ENCODE assay signal across 19 cellular contexts in the genomic region with DNA sequence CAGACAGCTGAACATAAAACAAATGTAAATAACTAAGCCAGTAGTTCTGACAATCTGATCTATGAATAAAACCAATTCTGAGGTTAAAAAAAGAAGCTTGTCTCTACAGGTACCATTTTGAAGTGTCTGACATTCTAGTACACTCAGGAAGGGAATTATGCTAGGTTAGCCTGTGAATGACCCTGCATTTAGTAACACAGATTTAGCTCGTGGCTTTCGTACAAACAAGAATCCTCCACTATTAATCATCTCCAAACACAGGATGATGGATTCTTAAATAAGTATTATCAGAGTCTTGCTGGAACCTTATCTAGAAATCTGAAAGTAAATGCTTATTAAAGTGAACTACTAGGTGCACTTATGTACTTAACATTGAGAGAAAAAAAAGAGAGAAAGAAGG.
A peak's percentile ranks its signal among the peaks of the same experiment; 100 is the strongest.
DNase-seq lines count a peak whose midpoint lies in the region; ATAC-seq and TF ChIP-seq lines count a peak whose summit lies in the region.
"Had no signal": no experiment of that assay in that cellular context is flagged by ENCODE, and none has a peak within 500 bp of the region (broad histone marks: within the 10 kb centered on the region; RNA-seq: fewer than 3 reads in every experiment).

No MANE protein-coding gene starts in this region.

- dilution Hi-C loops in mammary epithelial cell (cut with HindIII; ENCODE audit: low sequenced_read_pairs): no loop called here

- no peaks in the 10 kb centered on the region for H4K20me1 ChIP-seq in mammary epithelial cell (ENCODE audit: insufficient read depth, low read length)
- H4K20me1 ChIP-seq: BLaER1 had no signal

- H3K27ac Mint-ChIP-seq in MCF 10A (ENCODE audit: low read depth, unreplicated experiment) (no peak overlapping the region), type B pancreatic cell (peak overlapping the region; percentile 15)
- no peak overlapping the region for H3K27ac Mint-ChIP-seq in activated T-helper 1 cell treated with anti-CD3 and anti-CD28 coated beads, Interleukin-12 subunit alpha, Interleukin-12 subunit beta, Interleukin-2, Interleukin-4 antibody, amounts not matched to agents 30 ng/mL and 10 ng/mL and 1 ng/mL, durations not matched to agents 14 hours and 24 hours and 36 hours
- H3K27ac Mint-ChIP-seq: T-helper 1 cell treated with Interleukin-12 subunit alpha and Interleukin-12 subunit beta and Interleukin-4 antibody, amounts not matched to agents 30 μg/mL and 1 μg/mL, for 36 hours had no signal

- H3K27me3 ChIP-seq in mammary epithelial cell (ENCODE audit: insufficient read depth, low read length): no peaks in the 10 kb centered on the region
- H3K27me3 ChIP-seq: BLaER1, uterus had no signal

- H3K79me2 ChIP-seq in mammary epithelial cell (ENCODE audit: insufficient read depth, low read length): no peaks in the 10 kb centered on the region

- POLR2A ChIA-PET in MCF 10A (lab: Yijun Ruan, JAX): no interaction called here

- no peak overlapping the region for H3K9ac ChIP-seq in mammary epithelial cell (ENCODE audit: insufficient read depth, low read length)
- H3K9ac ChIP-seq: BLaER1 had no signal

- H3K9me3 Mint-ChIP-seq in MCF 10A (ENCODE audit: unreplicated experiment) (no peaks in the 10 kb centered on the region), type B pancreatic cell (no peaks in the 10 kb centered on the region)
- H3K9me3 Mint-ChIP-seq in activated T-helper 1 cell treated with anti-CD3 and anti-CD28 coated beads, Interleukin-12 subunit alpha, Interleukin-12 subunit beta, Interleukin-2, Interleukin-4 antibody, amounts not matched to agents 30 ng/mL and 10 ng/mL and 1 ng/mL, durations not matched to agents 14 hours and 24 hours and 36 hours: no peaks in the 10 kb centered on the region
- H3K9me3 Mint-ChIP-seq: T-helper 1 cell treated with Interleukin-12 subunit alpha and Interleukin-12 subunit beta and Interleukin-4 antibody, amounts not matched to agents 30 μg/mL and 1 μg/mL, for 36 hours had no signal

- H3K4me3 Mint-ChIP-seq in MCF 10A (ENCODE audit: unreplicated experiment) (no peak overlapping the region), type B pancreatic cell (peak overlapping the region; percentile 11)
- H3K4me3 Mint-ChIP-seq in activated T-helper 1 cell treated with anti-CD3 and anti-CD28 coated beads, Interleukin-12 subunit alpha, Interleukin-12 subunit beta, Interleukin-2, Interleukin-4 antibody, amounts not matched to agents 30 ng/mL and 10 ng/mL and 1 ng/mL, durations not matched to agents 14 hours and 24 hours and 36 hours: no peak overlapping the region
- H3K4me3 Mint-ChIP-seq: T-helper 1 cell treated with Interleukin-12 subunit alpha and Interleukin-12 subunit beta and Interleukin-4 antibody, amounts not matched to agents 30 μg/mL and 1 μg/mL, for 36 hours had no signal

- DNase-seq in mammary epithelial cell (peak; percentile 52), MCF 10A (ENCODE audit: unreplicated experiment) (no peak), astrocyte of the hippocampus (ENCODE audit: low read depth, low spot score) (peak; percentile 30), fibroblast of villous mesenchyme (ENCODE audit: low read depth) (peak; percentile 44), type B pancreatic cell (ENCODE audit: extremely low spot score, unreplicated experiment) (no peak)
- DNase-seq in activated T-helper 1 cell treated with anti-CD3 and anti-CD28 coated beads, Interleukin-12 subunit alpha, Interleukin-12 subunit beta, Interleukin-2, Interleukin-4 antibody, amounts not matched to agents 30 ng/mL and 10 ng/mL and 1 ng/mL, durations not matched to agents 14 hours and 24 hours and 36 hours (ENCODE audit: low spot score): no peak
- DNase-seq: activated CD4-positive, alpha-beta T cell treated with anti-CD3 and anti-CD28 coated beads, Interleukin-2, amount 50 U/mL, for 4 hours; activated naive CD4-positive, alpha-beta T cell treated with Interleukin-2 at 50 U/mL for 16 hours; anterior cingulate cortex; NCI-H1694; NCI-H524; retina; uterus had no signal

- no peaks in the 10 kb centered on the region for H3K36me3 ChIP-seq in mammary epithelial cell (ENCODE audit: insufficient read depth, low read length)
- H3K36me3 ChIP-seq: uterus had no signal

- no peak overlapping the region for H3K27ac ChIP-seq in mammary epithelial cell (ENCODE audit: insufficient read depth, low read depth, low read length)
- H3K27ac ChIP-seq: BLaER1, uterus had no signal

- ATAC-seq in GM19395 (IDR thresholded peaks at IDR 0.05; ENCODE audit: unreplicated experiment) (no peak), GM21423 (IDR thresholded peaks at IDR 0.05; ENCODE audit: unreplicated experiment) (no peak)
- ATAC-seq: left lobe of liver, Right ventricle myocardium inferior had no signal

- H3K9me3 ChIP-seq in mammary epithelial cell (replicated peaks; ENCODE audit: insufficient read depth, low read length): no peaks in the 10 kb centered on the region
- H3K9me3 ChIP-seq: BLaER1, uterus had no signal

- WGBS in mammary epithelial cell (ENCODE audit: low coverage, missing lambda C conversion rate): 6% methylated on average over 2 of the region's 2 CpGs

- CTCF ChIA-PET in mammary epithelial cell (lab: Charles Lee; ENCODE audit: low non-redundant PET) (interaction anchor here (0.6 kb wide), 1 partner anchor 165 kb away, joined by 5 read pairs; no protein-coding TSS in a partner anchor), MCF 10A (lab: Yijun Ruan, JAX) (interaction anchor here (0.6 to 1.8 kb wide), 6 partner anchors 9 to 1609 kb away, joined by 3 to 6 read pairs (median 4); no protein-coding TSS in a partner anchor)

- H3K27me3 Mint-ChIP-seq in MCF 10A (ENCODE audit: insufficient read depth, unreplicated experiment): no peaks in the 10 kb centered on the region
- peaks cover 3% of the 10 kb centered on the region for H3K27me3 Mint-ChIP-seq in type B pancreatic cell
- no peaks in the 10 kb centered on the region for H3K27me3 Mint-ChIP-seq in activated T-helper 1 cell treated with anti-CD3 and anti-CD28 coated beads, Interleukin-12 subunit alpha, Interleukin-12 subunit beta, Interleukin-2, Interleukin-4 antibody, amounts not matched to agents 30 ng/mL and 10 ng/mL and 1 ng/mL, durations not matched to agents 14 hours and 24 hours and 36 hours (ENCODE audit: insufficient read depth)

- TF ChIP-seq CTCF in mammary epithelial cell (conservative IDR thresholded peaks at IDR 0.05 in 1 of 2, IDR thresholded peaks at IDR 0.05 in 1 of 2; ENCODE audit: extremely low read depth in 1 of 2, insufficient read depth in 1 of 2, low read depth in 1 of 2, low read length in 2 of 2) (no peak), MCF 10A (IDR thresholded peaks at IDR 0.05; ENCODE audit: unreplicated experiment) (no peak), fibroblast of villous mesenchyme (IDR thresholded peaks at IDR 0.05; ENCODE audit: insufficient read depth, low read depth, low read length) (no peak), type B pancreatic cell (conservative IDR thresholded peaks at IDR 0.05) (no peak)

- no TSS peak for BruUV-seq in mammary epithelial cell (replicated peaks; lab: Mats Ljungman, UMichigan)
- no TSS peak for BruUV-seq in MCF 10A (replicated peaks; lab: Mats Ljungman, UMichigan)

- intact Hi-C loops in mammary epithelial cell (cut with micrococcal nuclease) (loop anchor here (5.0 kb wide), 2 partner anchors 160 to 1390 kb away; no protein-coding TSS in a partner anchor), MCF 10A (cut with micrococcal nuclease) (loop anchor here (5.0 to 10.0 kb wide), 3 partner anchors 373 to 1393 kb away; no protein-coding TSS in a partner anchor)
- intact Hi-C loops in activated T-helper 1 cell treated with anti-CD3 and anti-CD28 coated beads, Interleukin-12 subunit alpha, Interleukin-12 subunit beta, Interleukin-2, Interleukin-4 antibody, amounts not matched to agents 30 ng/mL and 10 ng/mL and 1 ng/mL, durations not matched to agents 14 hours and 24 hours and 36 hours (cut with micrococcal nuclease): no loop called here

- H3K4me3 ChIP-seq in mammary epithelial cell (replicated peaks in 1 of 3; ENCODE audit: insufficient read depth in 1 of 3, low read depth in 2 of 3, low read length in 3 of 3): no peak overlapping the region
- H3K4me3 ChIP-seq in fibroblast of villous mesenchyme (ENCODE audit: low read depth, low read length): no peak overlapping the region
- H3K4me3 ChIP-seq: BLaER1, uterus had no signal

- peaks cover 7% of the 10 kb centered on the region for H3K4me1 ChIP-seq in mammary epithelial cell (ENCODE audit: insufficient read depth, low read length)
- H3K4me1 ChIP-seq: BLaER1, uterus had no signal

- H3K4me1 Mint-ChIP-seq in MCF 10A (ENCODE audit: insufficient read depth, unreplicated experiment) (no peaks in the 10 kb centered on the region), type B pancreatic cell (ENCODE audit: unreplicated experiment) (peaks cover 26% of the 10 kb centered on the region)
- H3K4me1 Mint-ChIP-seq in activated T-helper 1 cell treated with anti-CD3 and anti-CD28 coated beads, Interleukin-12 subunit alpha, Interleukin-12 subunit beta, Interleukin-2, Interleukin-4 antibody, amounts not matched to agents 30 ng/mL and 10 ng/mL and 1 ng/mL, durations not matched to agents 14 hours and 24 hours and 36 hours (ENCODE audit: low read depth): no peaks in the 10 kb centered on the region

- H2AFZ ChIP-seq in mammary epithelial cell (ENCODE audit: low read depth, low read length): no peak overlapping the region

- H3K4me2 ChIP-seq in mammary epithelial cell (ENCODE audit: insufficient read depth, low read depth, low read length): no peak overlapping the region
- H3K4me2 ChIP-seq: BLaER1 had no signal

- H3K36me3 Mint-ChIP-seq in MCF 10A (ENCODE audit: insufficient read depth, unreplicated experiment) (no peaks in the 10 kb centered on the region), type B pancreatic cell (peaks cover 37% of the 10 kb centered on the region)
- no peaks in the 10 kb centered on the region for H3K36me3 Mint-ChIP-seq in activated T-helper 1 cell treated with anti-CD3 and anti-CD28 coated beads, Interleukin-12 subunit alpha, Interleukin-12 subunit beta, Interleukin-2, Interleukin-4 antibody, amounts not matched to agents 30 ng/mL and 10 ng/mL and 1 ng/mL, durations not matched to agents 14 hours and 24 hours and 36 hours (ENCODE audit: low read depth)

- in situ Hi-C loops in mammary epithelial cell (cut with MboI; ENCODE audit: low sequenced_read_pairs in 2 of 2): loop anchor here in 1 of 2 donors (25.0 kb wide), 1 partner anchor 1610 kb away; a partner anchor contains a TSS

Comparison
In these comparisons a context has a peak if more than half of its experiments do, and no peak if none do; other contexts are left out.
1. DNase-seq: peak in mammary epithelial cell (single experiment), astrocyte of the hippocampus (single experiment) and fibroblast of villous mesenchyme (single experiment); none in MCF 10A (single experiment), type B pancreatic cell (single experiment) and activated T-helper 1 cell treated with anti-CD3 and anti-CD28 coated beads, Interleukin-12 subunit alpha, Interleukin-12 subunit beta, Interleukin-2, Interleukin-4 antibody, amounts not matched to agents 30 ng/mL and 10 ng/mL and 1 ng/mL, durations not matched to agents 14 hours and 24 hours and 36 hours (single experiment).